In genomic region chr12:47773858-47774580, GRCh38 we compare ENCODE assay signal across 10 cellular contexts. TPM values are rescaled to one million over a fixed set of nuclear protein-coding genes. Genes with fewer than 3 reads are reported as not detected.
DNase-seq lines count a peak whose midpoint lies in the region; ATAC-seq and TF ChIP-seq lines count a peak whose summit lies in the region.
"Had no signal": no experiment of that assay in that cellular context is flagged by ENCODE, and none has a peak within 500 bp of the region (broad histone marks: within the 10 kb centered on the region; RNA-seq: fewer than 3 reads in every experiment).

No MANE protein-coding gene starts in this region.

- H3F3A ChIP-seq in PC-3 (ENCODE audit: low read length, unreplicated experiment): no peaks in the 10 kb centered on the region

- peaks cover 23% of the 10 kb centered on the region for H3K36me3 Mint-ChIP-seq in Calu3 (ENCODE audit: insufficient read depth, unreplicated experiment)

- H3K79me2 ChIP-seq in PC-3 (ENCODE audit: low read length): peaks cover 15% of the 10 kb centered on the region

- H3K9ac ChIP-seq in PC-3 (ENCODE audit: low read length): peak overlapping the region; percentile 58

- ATAC-seq in PC-3 (no peak), omental fat pad (ENCODE audit: low FRiP score) (peak; percentile 1), HG03520 (IDR thresholded peaks at IDR 0.05; ENCODE audit: unreplicated experiment) (no peak), GM18498 (IDR thresholded peaks at IDR 0.05; ENCODE audit: unreplicated experiment) (no peak)

- POLR2A ChIA-PET in PC-3 (lab: Charles Lee; ENCODE audit: unreplicated experiment): no interaction called here

- peaks cover 9% of the 10 kb centered on the region for H3K4me1 Mint-ChIP-seq in Calu3 (ENCODE audit: low read depth, unreplicated experiment)

- H3K27ac Mint-ChIP-seq in Calu3 (ENCODE audit: unreplicated experiment): no peak overlapping the region

- no peak for TF ChIP-seq CTCF in Calu3 (IDR thresholded peaks at IDR 0.05; ENCODE audit: unreplicated experiment)
- no peak for TF ChIP-seq CTCF in PC-3 (conservative IDR thresholded peaks at IDR 0.05; ENCODE audit: low read depth, low read length)
- no peak for TF ChIP-seq CTCF in epithelial cell of proximal tubule (conservative IDR thresholded peaks at IDR 0.05; ENCODE audit: low read depth, low read length)
- no peak for TF ChIP-seq CTCF in omental fat pad (IDR thresholded peaks at IDR 0.05)

- H3K36me3 ChIP-seq in PC-3 (ENCODE audit: low read depth, low read length): no peaks in the 10 kb centered on the region

- peak overlapping the region; percentile 80 for H2AFZ ChIP-seq in PC-3 (ENCODE audit: low read length)

- intact Hi-C loops in Calu3 (cut with micrococcal nuclease; ENCODE audit: unreplicated experiment): no loop called here
- intact Hi-C loops in PC-3 (cut with micrococcal nuclease): loop anchor here (2.0 kb wide), 1 partner anchor 21 kb away; no protein-coding TSS in a partner anchor

- no peaks in the 10 kb centered on the region for H3K9me3 ChIP-seq in PC-3 (ENCODE audit: low read length)

- no peaks in the 10 kb centered on the region for H3K9me3 Mint-ChIP-seq in Calu3 (ENCODE audit: low read depth, unreplicated experiment)

- no TSS peak for BruUV-seq in Calu3 (replicated peaks; lab: Mats Ljungman, UMichigan)
- BruUV-seq in PC-3 (replicated peaks; lab: Mats Ljungman, UMichigan): TSS peak; percentile 43

- peak overlapping the region; percentile 88 for H3K4me3 ChIP-seq in PC-3 (ENCODE audit: low read length)
- H3K4me3 ChIP-seq in epithelial cell of proximal tubule (ENCODE audit: low read depth, low read length): peak overlapping the region; percentile 85

- H3K4me3 Mint-ChIP-seq in Calu3 (ENCODE audit: low read depth, unreplicated experiment): peak overlapping the region; percentile 86

- no peaks in the 10 kb centered on the region for H3K9me2 ChIP-seq in PC-3 (replicated peaks; ENCODE audit: low read length)

- H3K27me3 Mint-ChIP-seq in Calu3 (ENCODE audit: unreplicated experiment): no peaks in the 10 kb centered on the region

- peak overlapping the region; percentile 99 for H3K4me2 ChIP-seq in PC-3 (ENCODE audit: low read length)

- no peaks in the 10 kb centered on the region for H3K27me3 ChIP-seq in PC-3 (ENCODE audit: low read length)

- DNase-seq in Calu3 (no peak), PC-3 (peak; percentile 23), epithelial cell of proximal tubule (ENCODE audit: low read depth) (no peak), omental fat pad (ENCODE audit: low spot score) (no peak), Kasumi-1 (lab: John Stamatoyannopoulos, UW) (no peak)
- DNase-seq in stimulated activated CD4-positive, alpha-beta T cell treated with anti-CD3 and anti-CD28 coated beads, Interleukin-15, amount 100 ng/mL, for 24 hours: no peak

- H3K27ac ChIP-seq in PC-3 (ENCODE audit: low read length): no peak overlapping the region

- CTCF ChIA-PET in Calu3 (lab: Charles Lee): interaction anchor here (1.1 kb wide), 1 partner anchor 65 kb away, joined by 3 read pairs; no protein-coding TSS in a partner anchor
- CTCF ChIA-PET in PC-3 (lab: Charles Lee): no interaction called here

- peaks cover 34% of the 10 kb centered on the region for H3K4me1 ChIP-seq in PC-3 (ENCODE audit: insufficient read depth, low read length)

- no peaks in the 10 kb centered on the region for H4K20me1 ChIP-seq in PC-3 (ENCODE audit: low read length)

RNA-seq across cellular contexts. Expression of gene SLC48A1, which starts 1.0 kb away (rescaled TPM):
- total RNA-seq in Calu3 (2022) (17.0 and 17.2 TPM in 2 replicates), PC-3 (2014; rRNA removed) (21.4 and 22.3 TPM in 2 replicates), epithelial cell of proximal tubule (10.4 and 51.8 TPM in 2 replicates), omental fat pad (10 to 100 TPM; 27.6 to 50.3 (median 48.1) TPM)

RNA-seq across cellular contexts. Expression of gene RAPGEF3, which starts 15.3 kb away (rescaled TPM):
- total RNA-seq in Calu3 (2022) (8.2 and 11.0 TPM in 2 replicates), PC-3 (2014; rRNA removed) (6.7 and 9.3 TPM in 2 replicates), epithelial cell of proximal tubule (8.5 and 102 TPM in 2 replicates), omental fat pad (100 to 1,000 TPM in 1 of 4 donors, 10 to 100 TPM in 3; 24.2 to 270 (median 59.1) TPM)

RNA-seq across cellular contexts. Expression of gene HDAC7, which starts 45.7 kb away (rescaled TPM):
- 41.8 and 44.0 TPM in 2 replicates for total RNA-seq in Calu3 (2022)
- 44.2 and 59.6 TPM in 2 replicates for total RNA-seq in PC-3 (2014; rRNA removed)
- 70.2 and 84.4 TPM in 2 replicates for total RNA-seq in epithelial cell of proximal tubule
- 100 to 1,000 TPM in 1 of 4 donors, 10 to 100 TPM in 3; 40.3 to 102 (median 62.9) TPM for total RNA-seq in omental fat pad

RNA-seq across cellular contexts. Expression of gene ENDOU, which starts 48.7 kb away (rescaled TPM):
- total RNA-seq in Calu3 (2022): 0.42 TPM in 1 of 2 replicates, not detected in the other
- total RNA-seq in PC-3 (2014; rRNA removed): not detected in 2 replicates
- total RNA-seq in epithelial cell of proximal tubule: not detected in 2 replicates
- 1 to 10 TPM; 2.1 to 2.7 (median 2.2) TPM for total RNA-seq in omental fat pad
- total RNA-seq: HT1080, pulmonary artery endothelial cell had no signal
